In the genomic region with DNA sequence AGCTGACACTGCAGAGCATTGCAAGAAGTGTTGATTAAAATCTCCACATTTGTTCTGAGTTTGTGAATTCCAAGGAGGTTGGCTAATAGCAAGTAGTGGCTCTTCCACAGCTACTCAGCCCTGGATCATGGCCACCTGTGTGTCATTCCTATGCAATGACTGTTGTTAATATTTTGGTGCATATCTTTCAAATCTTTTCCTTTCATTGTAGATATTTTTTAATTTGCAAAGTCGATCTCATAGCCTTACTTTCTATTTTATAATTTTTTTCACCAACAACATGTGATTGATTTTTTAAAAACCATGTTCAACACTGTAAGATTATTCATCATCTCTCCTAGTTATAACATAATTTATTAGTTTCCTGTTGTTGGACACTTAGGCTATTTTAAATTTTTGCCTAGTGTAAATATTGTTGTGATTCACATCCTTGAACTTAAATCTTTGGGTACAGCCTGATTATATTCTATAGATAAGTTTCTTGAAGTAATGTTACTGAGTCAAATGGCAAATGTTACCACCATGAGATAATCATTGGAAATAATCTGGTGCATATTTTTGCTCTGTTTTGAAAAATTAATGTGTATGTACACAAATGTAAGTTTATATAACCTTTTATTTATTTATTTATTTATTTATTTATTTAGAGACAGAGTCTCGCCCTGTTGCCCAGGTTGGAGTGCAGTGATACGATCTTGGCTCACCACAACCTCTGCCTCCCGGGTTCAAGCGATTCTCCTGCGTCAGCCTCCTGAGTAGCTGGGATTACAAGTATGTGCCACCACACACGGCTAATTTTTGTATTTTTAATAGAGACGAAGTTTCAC, we compare ENCODE assay signal across 14 cellular contexts. TPM values are rescaled to one million over a fixed set of nuclear protein-coding genes. Genes with fewer than 3 reads are reported as not detected.
DNase-seq lines count a peak whose midpoint lies in the region; ATAC-seq and TF ChIP-seq lines count a peak whose summit lies in the region.
"Had no signal": no experiment of that assay in that cellular context is flagged by ENCODE, and none has a peak within 500 bp of the region (broad histone marks: within the 10 kb centered on the region; RNA-seq: fewer than 3 reads in every experiment).

No MANE protein-coding gene starts in this region.

- no peaks in the 10 kb centered on the region for H3K9me2 ChIP-seq in OCI-LY7 (ENCODE audit: insufficient read depth, low read length)

- no peaks in the 10 kb centered on the region for H3K36me3 ChIP-seq in left lung
- H3K36me3 ChIP-seq in OCI-LY7 (ENCODE audit: insufficient read depth, low read length): no peaks in the 10 kb centered on the region

- peak; percentile 81 for DNase-seq in A172 (ENCODE audit: low spot score)
- peak; percentile 87 for DNase-seq in HS-5 (ENCODE audit: low read depth)
- DNase-seq in cardiac fibroblast (ENCODE audit: low read depth in 2 of 2): peak; percentile 81 to 89
- DNase-seq in left lung: no peak
- DNase-seq in SW480 (ENCODE audit: low spot score): no peak
- DNase-seq in cerebellar nuclear complex (lab: John Stamatoyannopoulos, UW): no peak
- DNase-seq in OCI-LY7 (ENCODE audit: low spot score): no peak
- DNase-seq: amniotic stem cell, H9, MV-4-11, NCI-H526, retina had no signal

- no peaks in the 10 kb centered on the region for H3K79me2 ChIP-seq in OCI-LY7 (ENCODE audit: insufficient read depth, low read depth, low read length)

- no TSS peak for BruUV-seq in OCI-LY7 (replicated peaks; lab: Mats Ljungman, UMichigan)

- intact Hi-C loops in left lung (cut with DNase I): no loop called here
- intact Hi-C loops in OCI-LY7 (cut with micrococcal nuclease; ENCODE audit: unreplicated experiment): no loop called here

- no peak overlapping the region for H2AFZ ChIP-seq in OCI-LY7 (ENCODE audit: low read length)

- CTCF ChIA-PET in OCI-LY7 (lab: Charles Lee; ENCODE audit: unreplicated experiment): no interaction called here

- TF ChIP-seq CTCF in cardiac fibroblast (IDR thresholded peaks at IDR 0.05; ENCODE audit: low read depth, low read length) (no peak), left lung (IDR thresholded peaks at IDR 0.05) (no peak), OCI-LY7 (conservative IDR thresholded peaks at IDR 0.05; ENCODE audit: low read length) (no peak)

- no peaks in the 10 kb centered on the region for H3K27me3 ChIP-seq in left lung

- H3K4me1 ChIP-seq in left lung (no peaks in the 10 kb centered on the region), OCI-LY7 (ENCODE audit: insufficient read depth, low read length, poor library complexity, severe bottlenecking) (no peaks in the 10 kb centered on the region)

- H3K4me3 ChIP-seq in cardiac fibroblast (replicated peaks in 1 of 2; ENCODE audit: low read depth in 2 of 2, low read length in 2 of 2): no peak overlapping the region
- no peak overlapping the region for H3K4me3 ChIP-seq in left lung
- no peak overlapping the region for H3K4me3 ChIP-seq in OCI-LY7 (ENCODE audit: low read depth, low read length, poor library complexity, severe bottlenecking)
- H3K4me3 ChIP-seq: SK-N-MC had no signal

- peak; percentile 79 for ATAC-seq in left lung
- ATAC-seq in GM21576 (IDR thresholded peaks at IDR 0.05; ENCODE audit: unreplicated experiment): no peak

- no peak overlapping the region for H3K4me2 ChIP-seq in OCI-LY7 (ENCODE audit: low read length)

- H3K9me3 ChIP-seq in left lung (no peaks in the 10 kb centered on the region), OCI-LY7 (ENCODE audit: low read length) (no peaks in the 10 kb centered on the region)

- POLR2A ChIA-PET in OCI-LY7 (lab: Charles Lee): no interaction called here

- H3K27ac ChIP-seq in left lung (no peak overlapping the region), OCI-LY7 (ENCODE audit: low read depth, low read length, poor library complexity, severe bottlenecking) (no peak overlapping the region)
- H3K27ac ChIP-seq: SK-N-MC had no signal

- H4K20me1 ChIP-seq in OCI-LY7 (ENCODE audit: insufficient read depth, low read length): no peaks in the 10 kb centered on the region

RNA-seq across cellular contexts. Expression of a gene that starts 17.1 kb away (rescaled TPM):
- 9.1 and 10.3 TPM in 2 replicates for total RNA-seq in A172 (2014; rRNA removed; shearing (Covaris generic))
- 10 to 100 TPM; 22.0 to 25.4 TPM for total RNA-seq in left lung
- total RNA-seq in OCI-LY7 (2014; rRNA removed; shearing (Covaris generic)): 0.23 TPM in 1 of 2 replicates, not detected in the other
- 0.11 and 0.24 TPM in 2 replicates for total RNA-seq in OCI-LY7 (2022)

RNA-seq across cellular contexts. Expression of a gene that starts 30.8 kb away (rescaled TPM):
- total RNA-seq in A172 (2014; rRNA removed; shearing (Covaris generic)): 6.6 and 7.7 TPM in 2 replicates
- 1 to 10 TPM; 7.4 to 8.9 TPM for total RNA-seq in left lung
- 12.1 and 13.1 TPM in 2 replicates for total RNA-seq in OCI-LY7 (2014; rRNA removed; shearing (Covaris generic))
- 13.1 and 13.9 TPM in 2 replicates for total RNA-seq in OCI-LY7 (2022)

Comparison
In these comparisons a context has a peak if more than half of its experiments do, and no peak if none do; other contexts are left out.
1. DNase-seq: peak in A172 (single experiment), HS-5 (single experiment) and cardiac fibroblast (2 of 2); none in left lung (0 of 2), SW480 (single experiment), cerebellar nuclear complex (0 of 2) and OCI-LY7 (single experiment).